21 cellular contexts compared by ENCODE assay signal in the genomic region with DNA sequence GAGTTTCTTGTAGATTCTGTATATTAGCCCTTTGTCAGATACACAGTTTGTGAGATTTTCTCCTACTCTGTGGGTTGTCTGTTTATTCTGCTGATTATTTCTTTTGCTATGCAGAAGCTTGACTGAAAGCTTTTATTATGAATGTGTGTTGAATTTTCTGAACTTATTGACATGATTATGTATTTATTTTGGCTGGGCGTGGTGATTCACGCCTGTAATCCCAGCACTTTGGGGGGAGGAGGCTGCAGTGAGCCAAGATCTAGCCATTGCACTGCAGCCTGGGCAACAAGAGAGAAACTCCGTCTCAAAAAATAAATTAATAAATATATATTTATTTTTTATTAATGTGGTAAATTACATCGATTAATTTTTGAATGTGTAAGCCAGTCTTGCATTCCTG.
"Had no signal": no experiment of that assay in that cellular context is flagged by ENCODE, and none has a peak within 500 bp of the region (broad histone marks: within the 10 kb centered on the region; RNA-seq: fewer than 3 reads in every experiment).

No MANE protein-coding gene starts in this region.

- H3K4me1 ChIP-seq: foreskin keratinocyte, left lung, lower lobe of right lung had no signal

- H3K4me3 ChIP-seq: coronary artery, dorsolateral prefrontal cortex, esophagus muscularis mucosa, gastroesophageal sphincter, heart left ventricle, hepatocyte, left lung, lower lobe of right lung had no signal

- H3K27ac ChIP-seq: coronary artery, dorsolateral prefrontal cortex, esophagus muscularis mucosa, foreskin keratinocyte, gastroesophageal sphincter, heart left ventricle, hepatocyte, left lung, lower lobe of right lung had no signal

- DNase-seq: dermis blood vessel endothelial cell; dorsolateral prefrontal cortex; effector CD4-positive, alpha-beta T cell; effector memory CD4-positive, alpha-beta T cell; foreskin keratinocyte; heart left ventricle; hypothalamus; immature natural killer cell; islet precursor cell; kidney; kidney glomerular epithelial cell; left lung; left ventricle myocardium superior; lower lobe of right lung; mesendoderm; midbrain; naive thymus-derived CD4-positive, alpha-beta T cell had no signal

- ATAC-seq: foreskin keratinocyte; gastroesophageal sphincter; heart left ventricle; left lung; left ventricle myocardium superior; lower lobe of right lung; naive thymus-derived CD4-positive, alpha-beta T cell had no signal

- H2AFZ ChIP-seq: hepatocyte had no signal

- H3K4me2 ChIP-seq: hepatocyte had no signal

- H3K36me3 ChIP-seq: gastroesophageal sphincter, left lung, lower lobe of right lung had no signal

- H3K27me3 ChIP-seq: dorsolateral prefrontal cortex, esophagus muscularis mucosa, foreskin keratinocyte, gastroesophageal sphincter, heart left ventricle, hepatocyte, left lung had no signal

- H3K9me3 ChIP-seq: lower lobe of right lung had no signal
